In genomic region chr16:4217246-4218131, GRCh38 we compare ENCODE assay signal across 12 cellular contexts. TPM values are rescaled to one million over a fixed set of nuclear protein-coding genes. Genes with fewer than 3 reads are reported as not detected.
DNase-seq lines count a peak whose midpoint lies in the region; ATAC-seq and TF ChIP-seq lines count a peak whose summit lies in the region.
"Had no signal": no experiment of that assay in that cellular context is flagged by ENCODE, and none has a peak within 500 bp of the region (broad histone marks: within the 10 kb centered on the region; RNA-seq: fewer than 3 reads in every experiment).

No MANE protein-coding gene starts in this region.

- H3K27me3 Mint-ChIP-seq in neural crest cell (ENCODE audit: low read depth): no peaks in the 10 kb centered on the region

- H3K4me1 Mint-ChIP-seq in neural crest cell: peaks cover 20% of the 10 kb centered on the region
- H3K4me1 Mint-ChIP-seq: activated B cell treated with CpG ODN at 0.5 μM for 24 hours, B cell had no signal

- H3K4me3 Mint-ChIP-seq in neural crest cell: no peak overlapping the region
- H3K4me3 Mint-ChIP-seq: activated B cell treated with CpG ODN at 0.5 μM for 24 hours, B cell had no signal

- H3K36me3 Mint-ChIP-seq in neural crest cell (ENCODE audit: low read depth): no peaks in the 10 kb centered on the region

- peak; percentile 55 for DNase-seq in D341Med (ENCODE audit: low spot score)
- DNase-seq in NCI-H446 treated with DMSO at 0.1 percent for 48 hours (lab: John Stamatoyannopoulos, UW): peak; percentile 65
- DNase-seq in fibroblast of the conjunctiva (ENCODE audit: low read depth): peak; percentile 8
- DNase-seq in neural crest cell (ENCODE audit: low read depth, low spot score): no peak
- DNase-seq in HUDEP-2 (lab: John Stamatoyannopoulos, UW; ENCODE audit: unreplicated experiment in 76 of 76): no peak
- DNase-seq in erythroblast (lab: John Stamatoyannopoulos, UW): no peak
- DNase-seq: activated B cell treated with CpG ODN at 0.5 μM for 24 hours; activated naive CD4-positive, alpha-beta T cell treated with Interleukin-2 at 50 U/mL for 16 hours; stimulated activated naive CD8-positive, alpha-beta T cell treated with anti-CD3 and anti-CD28 coated beads, Interleukin-15, Interleukin-2, amounts not matched to agents 100 U/mL and 50 U/mL, for 24 hours had no signal

- peaks cover 4% of the 10 kb centered on the region for H3K9me3 Mint-ChIP-seq in neural crest cell
- H3K9me3 Mint-ChIP-seq: activated B cell treated with CpG ODN at 0.5 μM for 24 hours had no signal

- TF ChIP-seq POLR2A in erythroblast (IDR thresholded peaks at IDR 0.05; ENCODE audit: low read length): no peak

- H3K27ac Mint-ChIP-seq in neural crest cell (ENCODE audit: unreplicated experiment): peak overlapping the region; percentile 12
- H3K27ac Mint-ChIP-seq: activated B cell treated with CpG ODN at 0.5 μM for 24 hours, B cell had no signal

- no peak for TF ChIP-seq CTCF in neural crest cell (conservative IDR thresholded peaks at IDR 0.05)

- ATAC-seq in GM19397 (IDR thresholded peaks at IDR 0.05; ENCODE audit: unreplicated experiment): no peak
- ATAC-seq in GM19328 (IDR thresholded peaks at IDR 0.05; ENCODE audit: unreplicated experiment): no peak
- ATAC-seq: stimulated activated naive CD8-positive, alpha-beta T cell treated with anti-CD3 and anti-CD28 coated beads, Interleukin-15, Interleukin-2, amounts not matched to agents 100 U/mL and 50 U/mL, for 24 hours had no signal

RNA-seq across cellular contexts. Expression of gene SRL, which starts 24.4 kb away (rescaled TPM):
- total RNA-seq in neural crest cell: 0.32 and 0.40 TPM in 2 replicates
- total RNA-seq: activated B cell treated with CpG ODN at 0.5 μM for 24 hours, B cell had no signal

RNA-seq across cellular contexts. Expression of gene TFAP4, which starts 55.3 kb away (rescaled TPM):
- 36.9 and 37.9 TPM in 2 replicates for total RNA-seq in neural crest cell

Comparison
In these comparisons a context has a peak if more than half of its experiments do, and no peak if none do; other contexts are left out.
1. DNase-seq: peak in D341Med (single experiment), NCI-H446 treated with DMSO at 0.1 percent for 48 hours (single experiment) and fibroblast of the conjunctiva (single experiment); none in neural crest cell (single experiment), HUDEP-2 (0 of 76) and erythroblast (0 of 2).